Comparison of ENCODE assay signal across 8 cellular contexts in genomic region chr12:117190210-117190781, GRCh38. TPM values are rescaled to one million over a fixed set of nuclear protein-coding genes. Genes with fewer than 3 reads are reported as not detected.
A peak's percentile ranks its signal among the peaks of the same experiment; 100 is the strongest.
DNase-seq lines count a peak whose midpoint lies in the region; ATAC-seq and TF ChIP-seq lines count a peak whose summit lies in the region.

TSS of gene FBXO21 (minus strand) at chr12:117190470. CDS start at chr12:117190456, 14 bp downstream.

- H3K27me3 ChIP-seq in kidney epithelial cell (ENCODE audit: control insufficient read depth, insufficient read depth, low read length), result no peaks in the 10 kb centered on the region

- H3K4me3 ChIP-seq in AG09309 (ENCODE audit: control insufficient read depth, low read depth, low read length) (peak within 1 kb of the TSS; percentile 88), kidney epithelial cell (ENCODE audit: low read depth, low read length) (peak within 1 kb of the TSS; percentile 99)

- no peak for TF ChIP-seq CTCF in AG09309 (IDR thresholded peaks at IDR 0.05; ENCODE audit: control insufficient read depth, insufficient read depth, low read depth, low read length, missing control alignments)
- no peak for TF ChIP-seq CTCF in kidney epithelial cell (IDR thresholded peaks at IDR 0.05; ENCODE audit: insufficient read depth, low read length, poor library complexity, severe bottlenecking)

- ATAC-seq in GM19025 (IDR thresholded peaks at IDR 0.05; ENCODE audit: low read depth, unreplicated experiment) (peak; percentile 91), HG03280 (IDR thresholded peaks at IDR 0.05; ENCODE audit: unreplicated experiment) (peak; percentile 93)

- DNase-seq in AG09309 (ENCODE audit: low read depth) (peak; percentile 8), NCI-H345 treated with DMSO at 0.1 percent for 48 hours (lab: John Stamatoyannopoulos, UW; ENCODE audit: unreplicated experiment) (peak; percentile 86), cerebellum (ENCODE audit: low spot score) (peak; percentile 98), kidney epithelial cell (ENCODE audit: low read depth) (peak; percentile 9)
- peak; percentile 90 for DNase-seq in activated CD4-positive, alpha-beta T cell treated with anti-CD3 and anti-CD28 coated beads for 1 hour
- peak; percentile 93 for DNase-seq in stimulated activated CD4-positive, alpha-beta T cell treated with anti-CD3 and anti-CD28 coated beads, Interleukin-15, amount 100 ng/mL, for 24 hours

- H3K36me3 ChIP-seq in kidney epithelial cell (ENCODE audit: control insufficient read depth, insufficient read depth, low read length), result no peaks in the 10 kb centered on the region

RNA-seq across cellular contexts. Expression of gene FBXO21, which starts in this region (rescaled TPM):
- total RNA-seq in cerebellum, result 148 TPM
- total RNA-seq in kidney epithelial cell, result 72.8 and 82.1 TPM in 2 replicates

Comparison
In these comparisons a context has a peak if more than half of its experiments do, and no peak if none do; other contexts are left out.
1. Peak in every context shown above with its lines: DNase-seq, ATAC-seq and H3K4me3 ChIP-seq.
2. DNase-seq: peak in every context shown above with its lines; median percentile 98 in cerebellum; 93 in stimulated activated CD4-positive, alpha-beta T cell treated with anti-CD3 and anti-CD28 coated beads, Interleukin-15, amount 100 ng/mL, for 24 hours; 90 in activated CD4-positive, alpha-beta T cell treated with anti-CD3 and anti-CD28 coated beads for 1 hour; 86 in NCI-H345 treated with DMSO at 0.1 percent for 48 hours; 9 in kidney epithelial cell; 8 in AG09309.